Comparison of ENCODE assay signal across 18 cellular contexts in genomic region chr2:25127631-25128030, GRCh38.
A peak's percentile ranks its signal among the peaks of the same experiment; 100 is the strongest.
DNase-seq lines count a peak whose midpoint lies in the region; TF ChIP-seq lines count a peak whose summit lies in the region.
"Had no signal": no experiment of that assay in that cellular context is flagged by ENCODE, and none has a peak within 500 bp of the region (broad histone marks: within the 10 kb centered on the region; RNA-seq: fewer than 3 reads in every experiment).

No MANE protein-coding gene starts in this region.

- TF ChIP-seq CTCF in astrocyte of the spinal cord (IDR thresholded peaks at IDR 0.05; ENCODE audit: low read depth, low read length) (no peak), foreskin fibroblast (IDR thresholded peaks at IDR 0.05; ENCODE audit: low read depth, low read length) (no peak)

- in situ Hi-C loops in astrocyte of the spinal cord (cut with HindIII; ENCODE audit: low sequenced_read_pairs), result no loop called here

- H3K4me3 ChIP-seq in astrocyte of the spinal cord (ENCODE audit: low read depth, low read length) (no peak overlapping the region), foreskin fibroblast (ENCODE audit: low read depth in 1 of 2, low read length in 2 of 2) (no peak overlapping the region)
- H3K4me3 ChIP-seq: coronary artery, left lung, sigmoid colon, suprapubic skin had no signal

- DNase-seq in EH (ENCODE audit: low read depth) (peak; percentile 20), astrocyte of the spinal cord (ENCODE audit: low read depth, low spot score) (peak; percentile 6), foreskin fibroblast (peak; percentile 55 to 78), stromal cell of bone marrow (ENCODE audit: low read depth) (peak; percentile 55), NCI-H748 (lab: John Stamatoyannopoulos, UW; ENCODE audit: unreplicated experiment) (no peak), HK-2 (ENCODE audit: unreplicated experiment) (no peak), cortex of kidney (lab: John Stamatoyannopoulos, UW) (no peak)
- DNase-seq: activated CD4-positive, alpha-beta T cell treated with anti-CD3 and anti-CD28 coated beads for 4 hours; AML-193; DMS79 treated with DMSO at 0.1 percent for 48 hours; GOT3; naive thymus-derived CD4-positive, alpha-beta T cell; NCI-H510A treated with DMSO at 0.1 percent for 48 hours; sigmoid colon; T-helper 17 cell had no signal

Comparison
In these comparisons a context has a peak if more than half of its experiments do, and no peak if none do; other contexts are left out.
1. DNase-seq: peak in EH (single experiment), astrocyte of the spinal cord (single experiment), foreskin fibroblast (2 of 2) and stromal cell of bone marrow (single experiment); none in NCI-H748 (single experiment), HK-2 (single experiment) and cortex of kidney (single experiment).